ENCODE assay signal across 8 cellular contexts in the genomic region with DNA sequence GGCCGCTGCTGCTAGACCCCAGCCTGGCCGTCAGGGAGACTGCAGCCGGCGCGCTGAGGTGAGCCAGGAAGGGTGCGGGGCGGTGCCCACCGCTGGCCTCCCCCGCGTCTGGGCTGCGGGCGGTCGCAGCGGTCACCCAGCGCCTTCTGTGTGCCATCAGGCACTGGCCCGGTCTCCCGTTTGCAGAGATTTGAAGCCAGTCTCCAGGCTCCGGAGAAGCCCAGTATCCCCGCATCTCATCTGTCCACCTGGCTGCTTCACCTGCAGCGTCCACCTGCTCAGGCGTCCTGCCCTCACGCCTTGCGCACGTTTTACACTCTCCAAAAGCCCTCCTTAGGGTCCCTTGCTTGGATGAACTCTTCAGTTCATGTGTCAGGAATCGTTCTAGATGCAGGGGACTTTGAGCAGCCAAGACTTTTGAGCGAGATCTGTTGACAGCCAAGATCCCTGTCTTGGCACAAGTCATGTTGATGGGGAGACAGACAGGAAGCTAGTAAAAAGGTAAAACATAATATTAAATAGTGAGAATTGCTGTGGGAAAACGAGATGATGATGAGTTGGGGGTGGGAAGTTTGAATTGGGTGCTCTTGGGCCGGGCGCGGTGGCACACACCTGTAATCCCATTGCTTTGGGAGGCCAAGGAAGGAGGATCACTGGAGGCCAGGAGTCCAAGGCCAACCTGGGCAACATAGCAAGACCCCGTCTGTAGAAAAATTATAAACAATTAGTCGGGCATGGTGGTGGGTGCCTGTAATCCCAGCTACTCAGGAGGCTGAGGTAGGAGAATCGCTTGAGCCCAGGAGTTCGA. TPM values are rescaled to one million over a fixed set of nuclear protein-coding genes. Genes with fewer than 3 reads are reported as not detected.
DNase-seq lines count a peak whose midpoint lies in the region; ATAC-seq, FAIRE-seq and TF ChIP-seq lines count a peak whose summit lies in the region.

No MANE protein-coding gene starts in this region.

- no peaks in the 10 kb centered on the region for H3K9me3 ChIP-seq in left ventricle myocardium inferior (replicated peaks)
- no peaks in the 10 kb centered on the region for H3K9me3 ChIP-seq in GM12878 (replicated peaks; ENCODE audit: control insufficient read depth, insufficient read depth, low read length)
- H3K9me3 ChIP-seq in vagina, result no peaks in the 10 kb centered on the region

- SMC1A ChIA-PET in GM12878 (lab: Charles Lee; ENCODE audit: uncharacterized antibody, unreplicated experiment), result interaction anchor here (0.7 to 8.5 kb wide), 22 partner anchors 9 to 680 kb away, joined by 3 to 263 read pairs (median 5); a partner anchor contains a TSS

- H2BK120ac ChIP-seq in mesendoderm (ENCODE audit: low read depth, low read length), result no peak overlapping the region

- peak overlapping the region; percentile 94 for H3K4me3 ChIP-seq in left ventricle myocardium inferior
- peak overlapping the region; percentile 99 for H3K4me3 ChIP-seq in GM12878
- H3K4me3 ChIP-seq in mesendoderm (ENCODE audit: low read length), result peak overlapping the region; percentile 85
- peak overlapping the region; percentile 77 to 81 for H3K4me3 ChIP-seq in vagina

- H3K79me2 ChIP-seq in GM12878 (ENCODE audit: control insufficient read depth, insufficient read depth, low read length), result peaks cover 28% of the 10 kb centered on the region
- peaks cover 7% of the 10 kb centered on the region for H3K79me2 ChIP-seq in mesendoderm (ENCODE audit: control insufficient read depth, insufficient read depth, low read length)

- H3K56ac ChIP-seq in mesendoderm (ENCODE audit: low read length), result peak overlapping the region; percentile 100

- no peak overlapping the region for H2BK5ac ChIP-seq in mesendoderm (ENCODE audit: low read length)

- no peak for TF ChIP-seq EP300 in GM12878 (IDR thresholded peaks at IDR 0.05; ENCODE audit: borderline replicate concordance in 1 of 2, control insufficient read depth in 1 of 2, low read depth in 2 of 2, low read length in 2 of 2)

- RAD21 ChIA-PET in GM12878 (lab: Charles Lee; ENCODE audit: unreplicated experiment), result interaction anchor here (0.5 to 11.5 kb wide), 19 partner anchors 11 to 598 kb away, joined by 3 to 309 read pairs (median 5); a partner anchor contains a TSS

- ATAC-seq in left cardiac atrium (no peak), GM12878 (no peak), GM19035 (IDR thresholded peaks at IDR 0.05; ENCODE audit: unreplicated experiment) (no peak)

- POLR2A ChIA-PET in GM12878 (lab: Charles Lee), result interaction anchor here (0.6 to 3.6 kb wide), 8 partner anchors 42 to 208 kb away, joined by 3 to 26 read pairs (median 4); a partner anchor contains a TSS

- 18% methylated on average over 34 of the region's 34 CpGs for WGBS in GM12878 (ENCODE audit: insufficient coverage, insufficient replicate concordance, low lambda C conversion rate, missing lambda C conversion rate)
- 100% methylated on average over 1 of the region's 34 CpGs for WGBS in mesendoderm (ENCODE audit: extremely low coverage, insufficient coverage, low lambda C conversion rate)

- CTCF ChIA-PET in GM12878 (lab: Yijun Ruan, JAX), result interaction anchor here (0.5 to 11.8 kb wide), 41 partner anchors 9 to 740 kb away, joined by 3 to 422 read pairs (median 5); a partner anchor contains a TSS

- H3K27me3 ChIP-seq in left ventricle myocardium inferior (ENCODE audit: low read depth), result no peaks in the 10 kb centered on the region
- H3K27me3 ChIP-seq in GM12878 (replicated peaks in 1 of 2; ENCODE audit: control insufficient read depth in 2 of 2, insufficient read depth in 2 of 2, low read length in 1 of 2), result no peaks in the 10 kb centered on the region
- no peaks in the 10 kb centered on the region for H3K27me3 ChIP-seq in mesendoderm (ENCODE audit: insufficient read depth, low read length, poor library complexity)
- H3K27me3 ChIP-seq in vagina, result no peaks in the 10 kb centered on the region

- in situ Hi-C loops in GM12878 (cut with MboI), result loop anchor here (5.0 kb wide), 1 partner anchor 141 kb away; no protein-coding TSS in a partner anchor

- no peak for DNase-seq in left ventricle myocardium inferior
- no peak for DNase-seq in left cardiac atrium
- DNase-seq in GM12878 (ENCODE audit: low read depth, low spot score), result no peak
- DNase-seq in mesendoderm, result no peak
- DNase-seq in vagina (ENCODE audit: extremely low spot score in 2 of 2), result no peak
- no peak for DNase-seq in activated CD8-positive, alpha-beta memory T cell treated with anti-CD3 and anti-CD28 coated beads, Interleukin-2, amount 50 U/mL, for 4 hours
- DNase-seq in GM19239 (ENCODE audit: insufficient read length, low spot score), result no peak

- intact Hi-C loops in left ventricle myocardium inferior (cut with micrococcal nuclease) (no loop called here), left cardiac atrium (cut with DNase I) (loop anchor here in 1 of 2 donors (5.0 to 10.0 kb wide), 2 partner anchors 88 to 141 kb away; a partner anchor contains a TSS), GM12878 (cut with micrococcal nuclease; ENCODE audit: unreplicated experiment) (loop anchor here (1.0 to 5.0 kb wide), 4 partner anchors 54 to 301 kb away; a partner anchor contains a TSS), vagina (cut with DNase I) (no loop called here)

- FAIRE-seq in GM12878 (lab: Jason Lieb, UNC) (no peak), GM19239 (lab: Jason Lieb, UNC) (no peak)

- BruUV-seq in GM12878 (replicated peaks; lab: Mats Ljungman, UMichigan), result TSS peak; percentile 53

- TF ChIP-seq CTCF in left ventricle myocardium inferior (IDR thresholded peaks at IDR 0.05; ENCODE audit: borderline replicate concordance) (peak; percentile 7), GM12878 (IDR thresholded peaks at IDR 0.05 in 2 of 3, conservative IDR thresholded peaks at IDR 0.05 in 1 of 3; ENCODE audit: control insufficient read depth in 2 of 3, extremely low read depth in 1 of 3, insufficient read depth in 1 of 3, low read depth in 3 of 3, low read length in 3 of 3) (no peak), vagina (IDR thresholded peaks at IDR 0.05) (no peak)

- H3K27ac ChIP-seq in left ventricle myocardium inferior (replicated peaks) (peak overlapping the region; percentile 99), GM12878 (ENCODE audit: control insufficient read depth, insufficient read depth) (peak overlapping the region; percentile 86), mesendoderm (ENCODE audit: low read depth, low read length) (peak overlapping the region; percentile 35), vagina (peak overlapping the region; percentile 95)

- peaks cover 6% of the 10 kb centered on the region for H3K79me1 ChIP-seq in mesendoderm (ENCODE audit: low read length)

- H2AFZ ChIP-seq in GM12878 (ENCODE audit: control insufficient read depth, low read depth, low read length), result peak overlapping the region; percentile 99

- no peak overlapping the region for H4K8ac ChIP-seq in mesendoderm (ENCODE audit: low read depth, low read length)

- H3K23ac ChIP-seq in mesendoderm (ENCODE audit: low read length), result no peak overlapping the region

- no peak for TF ChIP-seq RAD21 in GM12878 (IDR thresholded peaks at IDR 0.05; ENCODE audit: insufficient read depth, low read depth, low read length)

- H3K18ac ChIP-seq in mesendoderm (ENCODE audit: low read length), result no peak overlapping the region

- peak overlapping the region; percentile 77 for H3K9ac ChIP-seq in GM12878 (ENCODE audit: control insufficient read depth, insufficient read depth, low read length)
- H3K9ac ChIP-seq in mesendoderm (ENCODE audit: low read length), result peak overlapping the region; percentile 98

- no peak overlapping the region for H4K5ac ChIP-seq in mesendoderm (ENCODE audit: low read length)

- no peak overlapping the region for H3K4ac ChIP-seq in mesendoderm (ENCODE audit: low read depth, low read length)

- H4K20me1 ChIP-seq in GM12878 (ENCODE audit: control insufficient read depth, insufficient read depth), result no peaks in the 10 kb centered on the region

- peak overlapping the region; percentile 100 for H3K4me2 ChIP-seq in GM12878 (ENCODE audit: control insufficient read depth, insufficient read depth)
- H3K4me2 ChIP-seq in mesendoderm (ENCODE audit: low read length), result peak overlapping the region; percentile 28

- H3K36me3 ChIP-seq in left ventricle myocardium inferior (peaks cover 19% of the 10 kb centered on the region), GM12878 (ENCODE audit: control insufficient read depth in 2 of 2, insufficient read depth in 2 of 2, low read length in 1 of 2) (peaks cover 5 to 8% of the 10 kb centered on the region in 2 experiments; a peak in 2 of 4 replicates), mesendoderm (ENCODE audit: control insufficient read depth, insufficient read depth, low read length) (peaks cover 2% of the 10 kb centered on the region), vagina (peaks cover 0 to 17% of the 10 kb centered on the region in 2 donors)

- H2BK15ac ChIP-seq in mesendoderm (replicated peaks; ENCODE audit: low read depth), result no peak overlapping the region

- no peak overlapping the region for H2AK5ac ChIP-seq in mesendoderm (ENCODE audit: low read length)

- peaks cover 41% of the 10 kb centered on the region for H3K4me1 ChIP-seq in left ventricle myocardium inferior
- H3K4me1 ChIP-seq in GM12878 (ENCODE audit: control insufficient read depth, insufficient read depth, low read length), result peaks cover 15% of the 10 kb centered on the region
- peaks cover 4% of the 10 kb centered on the region for H3K4me1 ChIP-seq in mesendoderm (ENCODE audit: control insufficient read depth, low read depth, low read length)
- H3K4me1 ChIP-seq in vagina, result peaks cover 18% of the 10 kb centered on the region

- no peak for TF ChIP-seq POLR2A in GM12878 (IDR thresholded peaks at IDR 0.05; ENCODE audit: low read depth, low read length)
- TF ChIP-seq POLR2A in vagina (IDR thresholded peaks at IDR 0.05), result no peak

RNA-seq across cellular contexts. Expression of a gene that starts 0.9 kb away (rescaled TPM):
- 9.0 TPM for total RNA-seq in left ventricle myocardium inferior
- 10 to 100 TPM; 11.5 to 13.1 TPM for total RNA-seq in left cardiac atrium
- total RNA-seq in GM12878 (2013; cell fraction: nucleolus; rRNA removed), result 19.6 and 23.1 TPM in 2 replicates
- total RNA-seq in GM12878 (2014; rRNA removed), result 21.9 and 23.4 TPM in 2 replicates
- 16.0 and 19.2 TPM in 2 replicates for total RNA-seq in GM12878 (2014; rRNA removed; fragmentation: Illumina TruSeq; extraction: Trizol)
- 20.4 and 21.6 TPM in 2 replicates for total RNA-seq in GM12878 (2021)
- polyA plus RNA-seq in GM12878 (2011; ENCODE audit: low read depth), result 12.0 TPM
- polyA plus RNA-seq in GM12878 (2011; rRNA removed), result 19.6 and 27.8 TPM in 2 replicates
- 15.1 and 17.3 TPM in 2 replicates for polyA plus RNA-seq in GM12878 (2011; cell fraction: cytosol; rRNA removed)
- polyA plus RNA-seq in GM12878 (2011; cell fraction: nucleus; rRNA removed), result 30.1 and 30.5 TPM in 2 replicates
- 5.9 and 8.1 TPM in 2 replicates for polyA plus RNA-seq in GM12878 (2012)
- 16.6 and 30.0 TPM in 2 replicates for polyA plus RNA-seq in GM12878 (2014; fragmentation: Illumina TruSeq; extraction: Trizol)
- polyA plus RNA-seq in GM12878 (2014; fragmentation: Nextera tagmentation; extraction: Ambion mirVana), result 1 to 10 TPM; 1.5 to 5.0 TPM
- 12.2 and 16.2 TPM in 2 replicates for polyA plus RNA-seq in GM12878 (2014; rRNA removed)
- polyA plus RNA-seq in GM12878 (2016; fragmentation: Nextera tagmentation; extraction: Ambion mirVana), result 10 to 100 TPM; 12.5 to 12.8 TPM
- 16.6 and 21.1 TPM in 2 replicates for polyA minus RNA-seq in GM12878 (2011; rRNA and poly(A)+ RNA removed)
- 6.9 and 13.8 TPM in 2 replicates for polyA minus RNA-seq in GM12878 (2011; cell fraction: cytosol; rRNA and poly(A)+ RNA removed)
- 10.5 and 20.1 TPM in 2 replicates for polyA minus RNA-seq in GM12878 (2011; cell fraction: nucleus; rRNA and poly(A)+ RNA removed)
- 16.3 TPM for polyA plus RNA-seq in mesendoderm (2013, experiment 1 of 2)
- 17.4 TPM for polyA plus RNA-seq in mesendoderm (2013, experiment 2 of 2)
- total RNA-seq in vagina, result 16.5 TPM

RNA-seq across cellular contexts. Expression of a gene that starts 41.7 kb away (rescaled TPM):
- total RNA-seq in left ventricle myocardium inferior, result 18.9 TPM
- 10 to 100 TPM; 16.2 to 17.1 TPM for total RNA-seq in left cardiac atrium
- 44.3 and 47.8 TPM in 2 replicates for total RNA-seq in GM12878 (2013; cell fraction: nucleolus; rRNA removed)
- 18.1 and 19.8 TPM in 2 replicates for total RNA-seq in GM12878 (2014; rRNA removed)
- 17.1 and 17.5 TPM in 2 replicates for total RNA-seq in GM12878 (2014; rRNA removed; fragmentation: Illumina TruSeq; extraction: Trizol)
- 13.7 and 14.0 TPM in 2 replicates for total RNA-seq in GM12878 (2021)
- polyA plus RNA-seq in GM12878 (2011; ENCODE audit: low read depth), result 4.9 TPM
- 29.2 and 39.7 TPM in 2 replicates for polyA plus RNA-seq in GM12878 (2011; rRNA removed)
- 14.1 and 15.4 TPM in 2 replicates for polyA plus RNA-seq in GM12878 (2011; cell fraction: cytosol; rRNA removed)
- polyA plus RNA-seq in GM12878 (2011; cell fraction: nucleus; rRNA removed), result 15.4 and 16.7 TPM in 2 replicates
- 8.8 and 11.9 TPM in 2 replicates for polyA plus RNA-seq in GM12878 (2012)
- 13.8 and 17.0 TPM in 2 replicates for polyA plus RNA-seq in GM12878 (2014; fragmentation: Illumina TruSeq; extraction: Trizol)
- polyA plus RNA-seq in GM12878 (2014; fragmentation: Nextera tagmentation; extraction: Ambion mirVana), result 10 to 100 TPM; 11.5 to 15.7 TPM
- polyA plus RNA-seq in GM12878 (2014; rRNA removed), result 13.1 and 14.1 TPM in 2 replicates
- 10 to 100 TPM; 15.4 to 16.8 TPM for polyA plus RNA-seq in GM12878 (2016; fragmentation: Nextera tagmentation; extraction: Ambion mirVana)
- 15.5 and 19.2 TPM in 2 replicates for polyA minus RNA-seq in GM12878 (2011; rRNA and poly(A)+ RNA removed)
- polyA minus RNA-seq in GM12878 (2011; cell fraction: cytosol; rRNA and poly(A)+ RNA removed), result 12.8 and 13.5 TPM in 2 replicates
- 14.3 and 26.3 TPM in 2 replicates for polyA minus RNA-seq in GM12878 (2011; cell fraction: nucleus; rRNA and poly(A)+ RNA removed)
- 8.6 TPM for polyA plus RNA-seq in mesendoderm (2013, experiment 1 of 2)
- polyA plus RNA-seq in mesendoderm (2013, experiment 2 of 2), result 7.9 TPM
- total RNA-seq in vagina, result 20.4 TPM

Comparison
In these comparisons a context has a peak if more than half of its experiments do, and no peak if none do; other contexts are left out.
1. H3K27ac ChIP-seq: peak in every context shown above with its lines; median percentile 99 in left ventricle myocardium inferior; 95 in vagina; 86 in GM12878; 35 in mesendoderm.